1 cellular context compared by ENCODE assay signal in the genomic region with DNA sequence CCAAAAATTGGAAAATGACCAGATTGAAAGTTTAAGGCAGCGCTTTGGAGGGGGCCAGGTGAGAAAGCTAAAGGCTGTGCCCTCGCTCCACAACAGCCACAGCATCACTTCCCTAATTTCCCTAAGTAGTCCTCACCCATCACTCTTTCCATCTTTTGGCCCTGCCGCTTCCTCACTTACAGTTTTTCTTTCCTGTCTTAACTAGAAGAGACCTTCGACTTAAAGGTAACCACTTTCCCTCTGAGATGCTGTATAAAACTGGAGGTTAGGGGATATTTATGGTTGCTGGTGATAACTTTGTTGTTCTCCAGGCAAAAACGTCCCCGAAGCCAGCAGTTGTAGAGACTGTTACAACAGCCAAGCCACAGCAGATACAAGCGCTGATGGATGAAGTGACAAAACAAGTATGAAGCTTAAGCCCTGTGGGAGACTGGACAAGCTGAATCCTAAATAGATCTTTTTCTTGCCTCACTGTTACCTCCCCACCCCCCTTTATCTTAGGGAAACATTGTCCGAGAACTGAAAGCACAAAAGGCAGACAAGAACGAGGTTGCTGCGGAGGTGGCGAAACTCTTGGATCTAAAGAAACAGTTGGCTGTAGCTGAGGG.
TF ChIP-seq lines count a peak whose summit lies in the region.

No MANE protein-coding gene starts in this region.

TF ChIP-seq in endothelial cell of umbilical vein, 7 proteins besides CTCF, POLR2A, EP300 and RAD21:
- TF ChIP-seq EZH2 (IDR thresholded peaks at IDR 0.05; ENCODE audit: borderline replicate concordance, low read depth, low read length, severe bottlenecking) (no peak), FOS (IDR thresholded peaks at IDR 0.05; ENCODE audit: borderline replicate concordance, insufficient read depth, low read length) (no peak), GATA2 (IDR thresholded peaks at IDR 0.05; ENCODE audit: insufficient read depth, insufficient read length, low read depth, low read length) (no peak), JUN (IDR thresholded peaks at IDR 0.05; ENCODE audit: borderline replicate concordance, insufficient read depth, insufficient read length, low read depth) (no peak), MYC (IDR thresholded peaks at IDR 0.05; ENCODE audit: low read depth, low read length) (no peak), POLR2AphosphoS5 (IDR thresholded peaks at IDR 0.05; ENCODE audit: insufficient read depth, low read depth, low read length) (no peak)
- TF ChIP-seq, protein P1, sequence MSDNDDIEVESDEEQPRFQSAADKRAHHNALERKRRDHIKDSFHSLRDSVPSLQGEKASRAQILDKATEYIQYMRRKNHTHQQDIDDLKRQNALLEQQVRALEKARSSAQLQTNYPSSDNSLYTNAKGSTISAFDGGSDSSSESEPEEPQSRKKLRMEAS (IDR thresholded peaks at IDR 0.05; ENCODE audit: insufficient read depth, insufficient read length) = no peak
